In genomic region chr21:45547211-45547900, GRCh38 we compare ENCODE assay signal across 12 cellular contexts.
"Had no signal": no experiment of that assay in that cellular context is flagged by ENCODE, and none has a peak within 500 bp of the region (broad histone marks: within the 10 kb centered on the region; RNA-seq: fewer than 3 reads in every experiment).

No MANE protein-coding gene starts in this region.

- H3K4me3 ChIP-seq: coronary artery, heart left ventricle, smooth muscle cell, tibial nerve had no signal

- H3K27me3 ChIP-seq: heart left ventricle, tibial nerve had no signal

- DNase-seq: activated CD4-positive, alpha-beta T cell treated with anti-CD3 and anti-CD28 coated beads, Interleukin-2, amount 50 U/mL, for 48 hours; activated naive CD4-positive, alpha-beta T cell treated with anti-CD3 and anti-CD28 coated beads, Interleukin-2, amount 50 U/mL, for 16 hours; central memory CD4-positive, alpha-beta T cell; effector CD8-positive, alpha-beta T cell; mesendoderm had no signal

- H3K36me3 ChIP-seq: heart left ventricle, tibial nerve had no signal

- ATAC-seq: activated CD4-positive, CD25-positive, alpha-beta regulatory T cell treated with anti-CD3 and anti-CD28 coated beads, Interleukin-2, amount 50 U/mL, for 24 hours; heart left ventricle; right cardiac atrium had no signal

- FAIRE-seq: frontal cortex had no signal

- H3K27ac ChIP-seq: coronary artery, heart left ventricle, tibial nerve had no signal

- H3K4me2 ChIP-seq: smooth muscle cell had no signal

- H3K9me3 ChIP-seq: heart left ventricle, tibial nerve had no signal
